15 cellular contexts compared by ENCODE assay signal in the genomic region with DNA sequence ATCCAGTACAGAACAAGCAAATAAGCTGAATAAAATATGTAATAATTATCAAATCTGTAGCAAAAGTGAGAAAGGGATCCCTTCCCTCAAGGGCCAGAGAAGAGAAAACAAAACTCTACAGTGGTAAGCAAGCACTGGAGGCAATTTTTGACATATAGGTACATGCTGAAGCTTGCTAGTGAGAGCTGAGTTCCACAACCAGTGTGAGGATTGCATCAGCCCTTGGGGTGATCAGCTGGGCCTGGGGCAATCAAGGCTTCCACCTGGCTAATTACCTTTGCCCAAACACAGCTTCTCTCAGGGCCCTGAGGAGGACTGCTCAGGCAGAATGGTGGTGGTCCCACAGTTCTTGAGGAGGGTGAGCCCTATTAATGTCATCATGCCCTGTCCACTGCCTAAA.
A peak's percentile ranks its signal among the peaks of the same experiment; 100 is the strongest.
DNase-seq lines count a peak whose midpoint lies in the region; TF ChIP-seq lines count a peak whose summit lies in the region.
"Had no signal": no experiment of that assay in that cellular context is flagged by ENCODE, and none has a peak within 500 bp of the region (broad histone marks: within the 10 kb centered on the region; RNA-seq: fewer than 3 reads in every experiment).

No MANE protein-coding gene starts in this region.

- no peaks in the 10 kb centered on the region for H3K4me1 ChIP-seq in HEK293 (ENCODE audit: control insufficient read depth, insufficient read depth, low read length)
- no peaks in the 10 kb centered on the region for H3K4me1 ChIP-seq in uterus
- H3K4me1 ChIP-seq: SJSA1 had no signal

- TF ChIP-seq CTCF in HEK293 (tag by site-specific recombination; IDR thresholded peaks at IDR 0.05) (no peak), uterus (IDR thresholded peaks at IDR 0.05) (no peak)

- TF ChIP-seq POLR2A in uterus (IDR thresholded peaks at IDR 0.05), result no peak

- no peaks in the 10 kb centered on the region for H3K27me3 ChIP-seq in uterus
- H3K27me3 ChIP-seq: SJSA1 had no signal

- no peak overlapping the region for H3K4me3 ChIP-seq in HEK293 (ENCODE audit: low read depth, low read length)
- H3K4me3 ChIP-seq in uterus, result no peak overlapping the region
- H3K4me3 ChIP-seq: SJSA1 had no signal

- H3K36me3 ChIP-seq in HEK293 (ENCODE audit: control insufficient read depth in 2 of 2, insufficient read depth in 1 of 2, low read length in 2 of 2), result no peaks in the 10 kb centered on the region
- H3K36me3 ChIP-seq in uterus, result no peaks in the 10 kb centered on the region
- H3K36me3 ChIP-seq: SJSA1 had no signal

- CTCF ChIA-PET in HEK293 (lab: Yijun Ruan, JAX), result interaction anchor here (0.7 kb wide), 1 partner anchor 193 kb away, joined by 3 read pairs; no protein-coding TSS in a partner anchor

- peak; percentile 31 for DNase-seq in NCI-H2171 treated with DMSO at 0.1 percent for 48 hours (lab: John Stamatoyannopoulos, UW)
- DNase-seq in NCI-H2171 (lab: John Stamatoyannopoulos, UW), result no peak
- peak; percentile 84 for DNase-seq in NCI-H69 (lab: John Stamatoyannopoulos, UW)
- DNase-seq in epithelial cell of prostate (ENCODE audit: low read depth, low spot score), result no peak
- no peak for DNase-seq in stimulated activated CD4-positive, alpha-beta T cell treated with anti-CD3 and anti-CD28 coated beads, Interleukin-2, amount 100 ng/mL, for 24 hours
- DNase-seq in uterus, result no peak
- DNase-seq in substantia nigra (lab: John Stamatoyannopoulos, UW), result no peak
- DNase-seq: DMS 273 treated with DMSO at 0.1 percent for 48 hours, DND-41, H9, NCI-H1417 treated with DMSO at 0.1 percent for 48 hours, NCI-H446 treated with DMSO at 0.1 percent for 48 hours, NCI-H774 had no signal

- intact Hi-C loops in uterus (cut with DNase I; ENCODE audit: low total_unique reads), result no loop called here

- POLR2A ChIA-PET in HEK293 (lab: Yijun Ruan, JAX), result no interaction called here

- H3K27ac ChIP-seq in HEK293 (ENCODE audit: extremely low read depth, low read depth, low read length) (no peak overlapping the region), epithelial cell of prostate (peak overlapping the region; percentile 54), uterus (no peak overlapping the region), substantia nigra (ENCODE audit: low read depth, low read length, poor library complexity, severe bottlenecking) (no peak overlapping the region)
- H3K27ac ChIP-seq: SJSA1 had no signal

- H3K9me3 ChIP-seq in HEK293 (ENCODE audit: control insufficient read depth, insufficient read depth, low read depth, low read length), result no peaks in the 10 kb centered on the region
- H3K9me3 ChIP-seq in uterus, result no peaks in the 10 kb centered on the region
- H3K9me3 ChIP-seq: SJSA1 had no signal

TF ChIP-seq in HEK293, 187 proteins besides CTCF, POLR2A, EP300 and RAD21:
- TF ChIP-seq ZNF623 (tag by site-specific recombination; IDR thresholded peaks at IDR 0.05) (no peak), ZNF366 (tag by site-specific recombination; conservative IDR thresholded peaks at IDR 0.05) (no peak), INSM2 (tag by site-specific recombination; IDR thresholded peaks at IDR 0.05) (no peak), ZNF513 (tag by site-specific recombination; IDR thresholded peaks at IDR 0.05) (no peak), ZNF335 (tag by site-specific recombination; conservative IDR thresholded peaks at IDR 0.05) (0 out of 2 replicates have a peak, but pooled peaks have one; percentile 12), ZNF660 (tag by site-specific recombination; IDR thresholded peaks at IDR 0.05) (0 out of 2 replicates have a peak, but pooled peaks have one; percentile 47)

Comparison
In these comparisons a context has a peak if more than half of its experiments do, and no peak if none do; other contexts are left out.
1. DNase-seq: peak in NCI-H2171 treated with DMSO at 0.1 percent for 48 hours (single experiment) and NCI-H69 (single experiment); none in NCI-H2171 (single experiment), epithelial cell of prostate (single experiment), stimulated activated CD4-positive, alpha-beta T cell treated with anti-CD3 and anti-CD28 coated beads, Interleukin-2, amount 100 ng/mL, for 24 hours (0 of 2), uterus (0 of 2) and substantia nigra (0 of 49).